Comparison of ENCODE assay signal across 10 cellular contexts in the genomic region with DNA sequence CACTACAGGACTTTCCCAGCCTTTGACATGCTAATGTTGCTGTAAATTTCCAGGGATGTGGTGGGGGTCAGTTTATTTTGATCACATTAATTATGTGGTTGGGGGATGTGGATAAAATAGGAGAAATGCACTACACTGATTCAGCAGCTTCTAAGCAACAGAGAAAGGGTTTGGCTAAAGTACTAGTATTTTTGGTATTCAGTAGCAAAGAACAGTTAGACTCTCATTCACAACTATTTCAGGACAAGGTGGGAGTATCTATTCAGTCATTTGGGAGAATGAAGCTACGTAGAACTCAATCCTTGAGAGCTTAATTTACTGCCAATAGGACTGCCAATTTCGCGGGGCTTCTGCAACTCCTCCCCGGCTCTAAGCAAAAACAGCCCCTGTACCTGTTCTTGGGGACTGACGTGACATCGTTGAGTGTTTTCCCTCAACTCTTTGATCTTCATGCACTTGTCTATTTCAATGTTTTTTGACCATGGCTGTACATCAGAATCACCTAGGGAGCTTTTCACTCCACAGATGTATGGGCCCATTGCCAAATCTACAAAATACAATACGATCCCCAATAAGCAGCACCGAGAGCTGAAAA.
DNase-seq lines count a peak whose midpoint lies in the region; FAIRE-seq and TF ChIP-seq lines count a peak whose summit lies in the region.
"Had no signal": no experiment of that assay in that cellular context is flagged by ENCODE, and none has a peak within 500 bp of the region (broad histone marks: within the 10 kb centered on the region; RNA-seq: fewer than 3 reads in every experiment).

No MANE protein-coding gene starts in this region.

- no peak for TF ChIP-seq CTCF in endothelial cell of umbilical vein (IDR thresholded peaks at IDR 0.05; ENCODE audit: extremely low read depth in 1 of 2, insufficient read depth in 1 of 2, low read depth in 1 of 2, low read length in 2 of 2)
- TF ChIP-seq CTCF in smooth muscle cell (IDR thresholded peaks at IDR 0.05; ENCODE audit: borderline replicate concordance, insufficient read depth, poor library complexity, severe bottlenecking): no peak

- intact Hi-C loops in endothelial cell of umbilical vein (cut with micrococcal nuclease): loop anchor here (5.0 kb wide), 1 partner anchor 378 kb away; no protein-coding TSS in a partner anchor

- no peaks in the 10 kb centered on the region for H3K9me3 Mint-ChIP-seq in T-helper 2 cell treated with Interferon-gamma antibody and Interleukin-4, amounts not matched to agents 5 μg/mL and 100 μg/mL, for 36 hours

- CTCF ChIA-PET in endothelial cell of umbilical vein (lab: Charles Lee): interaction anchor here (0.9 to 4.9 kb wide), 4 partner anchors 70 to 771 kb away, joined by 4 to 33 read pairs (median 8); no protein-coding TSS in a partner anchor

- dilution Hi-C loops in endothelial cell of umbilical vein (cut with MboI; ENCODE audit: extremely low pct_ligation_motif_present, low sequenced_read_pairs): no loop called here

- no peaks in the 10 kb centered on the region for H3K36me3 Mint-ChIP-seq in T-helper 2 cell treated with Interferon-gamma antibody and Interleukin-4, amounts not matched to agents 5 μg/mL and 100 μg/mL, for 36 hours (ENCODE audit: low read depth)

- H3K36me3 ChIP-seq in endothelial cell of umbilical vein (ENCODE audit: control insufficient read depth in 2 of 2, extremely low read depth in 1 of 2, insufficient read depth in 2 of 2, low read length in 2 of 2) (no peaks in the 10 kb centered on the region), smooth muscle cell (ENCODE audit: low read depth) (no peaks in the 10 kb centered on the region)
- H3K36me3 ChIP-seq: cardiac muscle cell had no signal

- POLR2A ChIA-PET in endothelial cell of umbilical vein (lab: Charles Lee): no interaction called here

- H3K4me3 ChIP-seq in endothelial cell of umbilical vein (replicated peaks in 1 of 3; ENCODE audit: insufficient read depth in 1 of 3, low read depth in 1 of 3, low read length in 3 of 3): no peak overlapping the region
- peak overlapping the region; percentile 31 for H3K4me3 ChIP-seq in smooth muscle cell
- H3K4me3 ChIP-seq: cardiac muscle cell had no signal

- H3F3A ChIP-seq in smooth muscle cell (ENCODE audit: low read depth): peaks cover 9% of the 10 kb centered on the region

- H2AFZ ChIP-seq in endothelial cell of umbilical vein (ENCODE audit: low read depth, low read length) (no peak overlapping the region), smooth muscle cell (ENCODE audit: low read depth) (peak overlapping the region; percentile 71)

- H3K4me2 ChIP-seq in endothelial cell of umbilical vein (ENCODE audit: insufficient read depth, low read length): peak overlapping the region; percentile 59
- peak overlapping the region; percentile 80 for H3K4me2 ChIP-seq in smooth muscle cell

- no peak overlapping the region for H3K27ac Mint-ChIP-seq in T-helper 2 cell treated with Interferon-gamma antibody and Interleukin-4, amounts not matched to agents 5 μg/mL and 100 μg/mL, for 36 hours

- 69% methylated on average over 8 of the region's 8 CpGs for WGBS in smooth muscle cell (ENCODE audit: low lambda C conversion rate)

- H3K4me1 Mint-ChIP-seq in T-helper 2 cell treated with Interferon-gamma antibody and Interleukin-4, amounts not matched to agents 5 μg/mL and 100 μg/mL, for 36 hours (ENCODE audit: low read depth): peaks cover 32% of the 10 kb centered on the region

- no peak for TF ChIP-seq POLR2A in endothelial cell of umbilical vein (IDR thresholded peaks at IDR 0.05; ENCODE audit: low read depth, low read length)

- no peak for DNase-seq in T-helper 2 cell treated with Interferon-gamma antibody and Interleukin-4, amounts not matched to agents 5 μg/mL and 100 μg/mL, for 36 hours (ENCODE audit: low spot score)
- DNase-seq in T-helper 2 cell: no peak
- peak; percentile 78 for DNase-seq in NCI-H69 (lab: John Stamatoyannopoulos, UW)
- no peak for DNase-seq in endothelial cell of umbilical vein (ENCODE audit: low read depth, low spot score)
- DNase-seq in smooth muscle cell (lab: John Stamatoyannopoulos, UW; ENCODE audit: unreplicated experiment): no peak
- no peak for DNase-seq in activated gamma-delta T cell (lab: John Stamatoyannopoulos, UW)
- DNase-seq in stimulated activated CD4-positive, alpha-beta T cell treated with anti-CD3 and anti-CD28 coated beads, Interleukin-2, amount 100 ng/mL, for 24 hours: no peak
- DNase-seq in iPS-NIHi11 (ENCODE audit: low spot score): no peak
- DNase-seq: head of caudate nucleus had no signal

- H3K4me1 ChIP-seq in endothelial cell of umbilical vein (ENCODE audit: control insufficient read depth, extremely low read depth, insufficient read depth, low read length) (peaks cover 56% of the 10 kb centered on the region), smooth muscle cell (ENCODE audit: low read depth) (peaks cover 13% of the 10 kb centered on the region)

- H4K20me1 ChIP-seq in endothelial cell of umbilical vein (replicated peaks; ENCODE audit: control insufficient read depth, extremely low read depth, insufficient read depth, low read length): no peaks in the 10 kb centered on the region
- H4K20me1 ChIP-seq in smooth muscle cell (ENCODE audit: low read depth): peaks cover 5% of the 10 kb centered on the region

- H3K4me3 Mint-ChIP-seq in T-helper 2 cell treated with Interferon-gamma antibody and Interleukin-4, amounts not matched to agents 5 μg/mL and 100 μg/mL, for 36 hours: peak overlapping the region; percentile 58

- H3K9me1 ChIP-seq in endothelial cell of umbilical vein (replicated peaks; ENCODE audit: control insufficient read depth, extremely low read depth, insufficient read depth, low read length): no peaks in the 10 kb centered on the region

- FAIRE-seq in endothelial cell of umbilical vein (lab: Jason Lieb, UNC): no peak

- H3K27me3 ChIP-seq in endothelial cell of umbilical vein (ENCODE audit: control insufficient read depth in 2 of 2, insufficient read depth in 2 of 2, low read length in 2 of 2): no peaks in the 10 kb centered on the region
- H3K27me3 ChIP-seq in smooth muscle cell (ENCODE audit: low read depth): no peaks in the 10 kb centered on the region
- H3K27me3 ChIP-seq: cardiac muscle cell had no signal

- no TSS peak for BruUV-seq in endothelial cell of umbilical vein (replicated peaks; lab: Mats Ljungman, UMichigan)

- H3K9ac ChIP-seq in endothelial cell of umbilical vein (replicated peaks; ENCODE audit: extremely low read depth, insufficient read depth, low read length): peak overlapping the region; percentile 84
- peak overlapping the region; percentile 89 for H3K9ac ChIP-seq in smooth muscle cell (ENCODE audit: low read depth)

- no peaks in the 10 kb centered on the region for H3K27me3 Mint-ChIP-seq in T-helper 2 cell treated with Interferon-gamma antibody and Interleukin-4, amounts not matched to agents 5 μg/mL and 100 μg/mL, for 36 hours (ENCODE audit: low read depth)

- H3K79me2 ChIP-seq in endothelial cell of umbilical vein (ENCODE audit: control insufficient read depth, insufficient read depth, low read length): peaks cover 35% of the 10 kb centered on the region
- peaks cover 20% of the 10 kb centered on the region for H3K79me2 ChIP-seq in smooth muscle cell (ENCODE audit: low read depth)

- H3K9me3 ChIP-seq in endothelial cell of umbilical vein (replicated peaks; ENCODE audit: control insufficient read depth, insufficient read depth, low read length) (no peaks in the 10 kb centered on the region), smooth muscle cell (replicated peaks; ENCODE audit: low read depth) (no peaks in the 10 kb centered on the region)

- H3K27ac ChIP-seq in endothelial cell of umbilical vein (ENCODE audit: insufficient read depth, low read depth, low read length) (peak overlapping the region; percentile 96), smooth muscle cell (ENCODE audit: low read depth) (peak overlapping the region; percentile 97)
- H3K27ac ChIP-seq: cardiac muscle cell had no signal

TF ChIP-seq in endothelial cell of umbilical vein, 7 proteins besides CTCF, POLR2A, EP300 and RAD21:
- TF ChIP-seq POLR2AphosphoS5 (IDR thresholded peaks at IDR 0.05; ENCODE audit: insufficient read depth, low read depth, low read length) (no peak), FOS (IDR thresholded peaks at IDR 0.05; ENCODE audit: borderline replicate concordance, insufficient read depth, low read length) (no peak), GATA2 (IDR thresholded peaks at IDR 0.05; ENCODE audit: insufficient read depth, insufficient read length, low read depth, low read length) (no peak), EZH2 (IDR thresholded peaks at IDR 0.05; ENCODE audit: borderline replicate concordance, low read depth, low read length, severe bottlenecking) (no peak), MYC (IDR thresholded peaks at IDR 0.05; ENCODE audit: low read depth, low read length) (no peak)
- TF ChIP-seq, protein P1, sequence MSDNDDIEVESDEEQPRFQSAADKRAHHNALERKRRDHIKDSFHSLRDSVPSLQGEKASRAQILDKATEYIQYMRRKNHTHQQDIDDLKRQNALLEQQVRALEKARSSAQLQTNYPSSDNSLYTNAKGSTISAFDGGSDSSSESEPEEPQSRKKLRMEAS (IDR thresholded peaks at IDR 0.05; ENCODE audit: insufficient read depth, insufficient read length): no peak
